ENCODE assay signal across 10 cellular contexts in the genomic region with DNA sequence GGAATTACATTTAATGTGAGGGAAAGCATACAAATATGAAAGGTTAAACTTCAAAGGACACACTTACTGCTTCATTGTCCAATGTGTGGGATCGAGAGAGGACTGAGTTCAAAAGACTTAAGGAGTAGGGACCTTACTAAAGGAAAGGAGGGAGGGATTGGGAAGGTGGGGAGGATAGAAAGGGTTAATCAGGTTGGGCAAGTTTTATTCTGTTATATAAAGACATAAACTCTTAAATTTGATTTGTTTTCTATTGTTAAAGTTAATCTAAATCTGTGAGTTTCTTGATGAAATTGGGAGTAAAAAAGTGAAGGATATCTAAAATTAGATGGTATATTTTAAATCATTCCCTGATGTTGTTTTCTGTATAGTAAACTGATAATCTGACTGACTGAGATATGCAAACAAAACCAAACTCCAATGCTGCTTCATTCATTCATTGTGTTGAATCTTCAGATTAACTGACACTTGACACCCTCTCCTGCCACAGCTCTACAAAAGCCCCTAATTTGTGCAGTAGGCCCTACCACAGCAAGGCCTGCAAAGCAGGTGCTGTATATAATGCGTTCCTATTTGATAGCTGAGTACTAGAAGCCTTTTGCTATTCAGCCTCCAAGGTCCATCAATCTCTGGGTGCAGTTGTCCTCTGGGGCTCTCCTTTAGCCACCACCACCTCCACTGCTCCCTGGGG. TPM values are rescaled to one million over a fixed set of nuclear protein-coding genes. Genes with fewer than 3 reads are reported as not detected.
DNase-seq lines count a peak whose midpoint lies in the region; ATAC-seq and TF ChIP-seq lines count a peak whose summit lies in the region.
"Had no signal": no experiment of that assay in that cellular context is flagged by ENCODE, and none has a peak within 500 bp of the region (broad histone marks: within the 10 kb centered on the region; RNA-seq: fewer than 3 reads in every experiment).

No MANE protein-coding gene starts in this region.

- H3K4me2 ChIP-seq in PC-9: peak overlapping the region; percentile 91

- H3K27me3 Mint-ChIP-seq in natural killer cell treated with Interleukin-12 subunit alpha and Interleukin-12 subunit beta and Interleukin-15 and Interleukin-18, amount 100 ng/mL, for 72 hours: no peaks in the 10 kb centered on the region

- no peaks in the 10 kb centered on the region for H4K20me1 ChIP-seq in PC-9 (ENCODE audit: insufficient read depth)

- H3K4me1 Mint-ChIP-seq in natural killer cell treated with Interleukin-12 subunit alpha and Interleukin-12 subunit beta and Interleukin-15 and Interleukin-18, amount 100 ng/mL, for 72 hours (ENCODE audit: low read depth in 2 of 2): peaks cover 44 to 56% of the 10 kb centered on the region in 2 donors

- H3K27ac Mint-ChIP-seq in natural killer cell treated with Interleukin-12 subunit alpha and Interleukin-12 subunit beta and Interleukin-15 and Interleukin-18, amount 100 ng/mL, for 72 hours: peak overlapping the region; percentile 90 to 95

- intact Hi-C loops in PC-9 (cut with micrococcal nuclease; ENCODE audit: unreplicated experiment): loop anchor here (5.0 kb wide), 1 partner anchor 272 kb away; the partner anchor contains the start of gene PNRC1

- H3K9me3 Mint-ChIP-seq in natural killer cell treated with Interleukin-12 subunit alpha and Interleukin-12 subunit beta and Interleukin-15 and Interleukin-18, amount 100 ng/mL, for 72 hours: no peaks in the 10 kb centered on the region

- H3K36me3 Mint-ChIP-seq in natural killer cell treated with Interleukin-12 subunit alpha and Interleukin-12 subunit beta and Interleukin-15 and Interleukin-18, amount 100 ng/mL, for 72 hours: peaks cover 6% of the 10 kb centered on the region

- no peaks in the 10 kb centered on the region for H3K27me3 ChIP-seq in PC-9 (ENCODE audit: insufficient read depth, low read depth)

- POLR2A ChIA-PET in PC-9 (lab: Charles Lee; ENCODE audit: unreplicated experiment): no interaction called here

- DNase-seq in PC-9: no peak
- DNase-seq in natural killer cell treated with Interleukin-12 subunit alpha and Interleukin-12 subunit beta and Interleukin-15 and Interleukin-18, amount 100 ng/mL, for 72 hours (ENCODE audit: low spot score): no peak
- DNase-seq in HPDE6-E6E7 (ENCODE audit: extremely low spot score): no peak
- DNase-seq: stimulated activated CD4-positive, alpha-beta T cell treated with anti-CD3 and anti-CD28 coated beads, Interleukin-4, amount 100 ng/mL, for 4 hours had no signal

- H3K4me3 ChIP-seq in GM08714 (ENCODE audit: low read length) (peak overlapping the region; percentile 98; the same call in 1 of the 2 replicates), PC-9 (no peak overlapping the region)

- ATAC-seq in HG03159 (IDR thresholded peaks at IDR 0.05; ENCODE audit: unreplicated experiment) (peak; percentile 19), GM19452 (IDR thresholded peaks at IDR 0.05; ENCODE audit: unreplicated experiment) (no peak), GM21390 (IDR thresholded peaks at IDR 0.05; ENCODE audit: unreplicated experiment) (no peak), GM21737 (IDR thresholded peaks at IDR 0.05; ENCODE audit: unreplicated experiment) (no peak)
- ATAC-seq in natural killer cell treated with Interleukin-12 subunit alpha and Interleukin-12 subunit beta and Interleukin-15 and Interleukin-18, amount 100 ng/mL, for 72 hours: no peak

- no peaks in the 10 kb centered on the region for H3K36me3 ChIP-seq in PC-9 (ENCODE audit: low read depth)

- CTCF ChIA-PET in PC-9 (lab: Charles Lee): interaction anchor here (1.6 kb wide), 1 partner anchor 56 kb away, joined by 5 read pairs; no protein-coding TSS in a partner anchor

- H3K79me2 ChIP-seq in PC-9 (ENCODE audit: low read depth): peaks cover 35% of the 10 kb centered on the region

- peak overlapping the region; percentile 88; the same call in 1 of the 2 replicates for H3K27ac ChIP-seq in PC-9

- H3K4me1 ChIP-seq in PC-9 (replicated peaks; ENCODE audit: insufficient read depth): peaks cover 16% of the 10 kb centered on the region

- no peak for TF ChIP-seq CTCF in PC-9 (conservative IDR thresholded peaks at IDR 0.05)

- H3K4me3 Mint-ChIP-seq in natural killer cell treated with Interleukin-12 subunit alpha and Interleukin-12 subunit beta and Interleukin-15 and Interleukin-18, amount 100 ng/mL, for 72 hours: peak overlapping the region; percentile 99

- no peaks in the 10 kb centered on the region for H3K9me2 ChIP-seq in PC-9 (ENCODE audit: insufficient read depth)

- no peaks in the 10 kb centered on the region for H3K9me3 ChIP-seq in PC-9 (ENCODE audit: insufficient read depth, low read depth)

- H3F3A ChIP-seq in PC-9 (ENCODE audit: insufficient read depth, low read depth): peaks cover 12% of the 10 kb centered on the region; the same call in 1 of the 2 replicates

- no peak overlapping the region for H2AFZ ChIP-seq in PC-9

- no TSS peak for BruUV-seq in PC-9 (replicated peaks; lab: Mats Ljungman, UMichigan)

RNA-seq across cellular contexts. Expression of gene UBE2J1, which starts 1.3 kb away (rescaled TPM):
- 19.8 and 29.0 TPM in 2 replicates for total RNA-seq in PC-9 (2021)
- 10 to 100 TPM; 31.1 to 35.0 TPM for total RNA-seq in natural killer cell treated with Interleukin-12 subunit alpha and Interleukin-12 subunit beta and Interleukin-15 and Interleukin-18, amount 100 ng/mL, for 72 hours

RNA-seq across cellular contexts. Expression of gene GABRR2, which starts 38.7 kb away (rescaled TPM):
- total RNA-seq in PC-9 (2021): 0.52 TPM in 1 of 2 replicates, not detected in the other
- total RNA-seq in natural killer cell treated with Interleukin-12 subunit alpha and Interleukin-12 subunit beta and Interleukin-15 and Interleukin-18, amount 100 ng/mL, for 72 hours: 1 to 10 TPM; 1.0 to 1.9 TPM
- total RNA-seq: H1 had no signal

RNA-seq across cellular contexts. Expression of gene RRAGD, which starts 58.2 kb away (rescaled TPM):
- total RNA-seq in PC-9 (2021): 0.18 TPM in 1 of 2 replicates, not detected in the other
- total RNA-seq in natural killer cell treated with Interleukin-12 subunit alpha and Interleukin-12 subunit beta and Interleukin-15 and Interleukin-18, amount 100 ng/mL, for 72 hours: 1 to 10 TPM in 1 of 2 donors, under 1 TPM in 1; 0.98 to 1.3 TPM
